ENCODE assay signal across 12 cellular contexts in genomic region chr16:83903739-83904138, GRCh38. TPM values are rescaled to one million over a fixed set of nuclear protein-coding genes. Genes with fewer than 3 reads are reported as not detected.
DNase-seq lines count a peak whose midpoint lies in the region; ATAC-seq and TF ChIP-seq lines count a peak whose summit lies in the region.
"Had no signal": no experiment of that assay in that cellular context is flagged by ENCODE, and none has a peak within 500 bp of the region (broad histone marks: within the 10 kb centered on the region; RNA-seq: fewer than 3 reads in every experiment).

No MANE protein-coding gene starts in this region.

- TF ChIP-seq CTCF in cardiac muscle cell (IDR thresholded peaks at IDR 0.05; ENCODE audit: low read depth, low read length): no peak
- TF ChIP-seq CTCF in MM.1S (IDR thresholded peaks at IDR 0.05; ENCODE audit: low read length): no peak
- TF ChIP-seq CTCF in BE2C (IDR thresholded peaks at IDR 0.05; ENCODE audit: low read depth, low read length): no peak

- ATAC-seq in HG02678 (IDR thresholded peaks at IDR 0.05; ENCODE audit: unreplicated experiment): no peak
- ATAC-seq in GM19463 (IDR thresholded peaks at IDR 0.05; ENCODE audit: unreplicated experiment): no peak
- ATAC-seq: activated CD8-positive, alpha-beta T cell treated with anti-CD3 and anti-CD28 coated beads for 36 hours had no signal

- DNase-seq in COLO668 (lab: John Stamatoyannopoulos, UW; ENCODE audit: unreplicated experiment): peak; percentile 71
- DNase-seq in NCI-H69 (lab: John Stamatoyannopoulos, UW): peak; percentile 51
- peak; percentile 59 to 64 for DNase-seq in cardiac muscle cell (ENCODE audit: low read depth in 1 of 2, low spot score in 1 of 2)
- DNase-seq in trophoblast cell: peak; percentile 91
- no peak for DNase-seq in MM.1S
- DNase-seq in BE2C: no peak
- DNase-seq: activated CD8-positive, alpha-beta T cell treated with anti-CD3 and anti-CD28 coated beads for 36 hours; activated gamma-delta T cell treated with Interleukin-2 at 50 U/mL for 16 hours; T1000 had no signal

- no peak overlapping the region for H3K4ac ChIP-seq in trophoblast cell (ENCODE audit: low read depth, low read length)

- no peak overlapping the region for H3K14ac ChIP-seq in trophoblast cell (ENCODE audit: low read length)

- H3K9me2 ChIP-seq in MM.1S (replicated peaks; ENCODE audit: insufficient read depth, low read length): no peaks in the 10 kb centered on the region

- H2AFZ ChIP-seq in trophoblast cell (ENCODE audit: insufficient read depth, low read length, poor library complexity) (no peak overlapping the region), MM.1S (ENCODE audit: low read length) (no peak overlapping the region)

- H2BK120ac ChIP-seq in trophoblast cell (ENCODE audit: insufficient read depth, low read length, poor library complexity): no peak overlapping the region

- H3K4me1 ChIP-seq in cardiac muscle cell (ENCODE audit: low read depth) (peaks cover 52% of the 10 kb centered on the region), trophoblast cell (ENCODE audit: control insufficient read depth in 1 of 2, insufficient read depth in 2 of 2, low read length in 2 of 2) (peaks cover 7 to 9% of the 10 kb centered on the region in 2 experiments), MM.1S (ENCODE audit: low read length) (no peaks in the 10 kb centered on the region), BE2C (no peaks in the 10 kb centered on the region; the same call in 1 of the 2 replicates)

- no peak overlapping the region for H3K4me2 ChIP-seq in trophoblast cell (ENCODE audit: low read length)
- no peak overlapping the region for H3K4me2 ChIP-seq in MM.1S (ENCODE audit: low read depth, low read length)
- H3K4me2 ChIP-seq: BLaER1 had no signal

- H3K4me3 ChIP-seq in cardiac muscle cell (no peak overlapping the region), trophoblast cell (ENCODE audit: low read depth, low read length) (no peak overlapping the region), MM.1S (ENCODE audit: low read length) (no peak overlapping the region), BE2C (ENCODE audit: low read depth, low read length) (no peak overlapping the region)
- H3K4me3 ChIP-seq: BLaER1 had no signal

- H3K23ac ChIP-seq in trophoblast cell (ENCODE audit: low read length): no peak overlapping the region

- H3K27ac ChIP-seq in cardiac muscle cell (peak overlapping the region; percentile 7), trophoblast cell (ENCODE audit: low read depth, low read length) (no peak overlapping the region), MM.1S (ENCODE audit: low read length) (no peak overlapping the region)
- H3K27ac ChIP-seq: BLaER1 had no signal

- no peak overlapping the region for H3K18ac ChIP-seq in trophoblast cell (ENCODE audit: low read length)

- no peak overlapping the region for H4K8ac ChIP-seq in trophoblast cell (ENCODE audit: low read depth, low read length)

- no peak overlapping the region for H2AK5ac ChIP-seq in trophoblast cell (ENCODE audit: low read length)

- H3F3A ChIP-seq in MM.1S (ENCODE audit: insufficient read depth, low read length): no peaks in the 10 kb centered on the region

- H3K36me3 ChIP-seq in cardiac muscle cell (no peaks in the 10 kb centered on the region), trophoblast cell (ENCODE audit: control insufficient read depth in 1 of 2, insufficient read depth in 2 of 2, low read length in 2 of 2) (peaks cover 0 to 3% of the 10 kb centered on the region in 2 experiments), MM.1S (replicated peaks; ENCODE audit: insufficient read depth, low read length) (no peaks in the 10 kb centered on the region), BE2C (no peaks in the 10 kb centered on the region)

- no peaks in the 10 kb centered on the region for H4K20me1 ChIP-seq in MM.1S (ENCODE audit: insufficient read depth, low read length)

- H2BK5ac ChIP-seq in trophoblast cell (ENCODE audit: low read depth, low read length, poor library complexity): no peak overlapping the region

- H4K12ac ChIP-seq in trophoblast cell (ENCODE audit: low read depth, low read length): no peak overlapping the region

- peaks cover 6% of the 10 kb centered on the region for H3K79me1 ChIP-seq in trophoblast cell (ENCODE audit: low read length)

- no peak overlapping the region for H4K91ac ChIP-seq in trophoblast cell (ENCODE audit: low read depth, low read length)

- WGBS in trophoblast cell (ENCODE audit: extremely low coverage, insufficient coverage, insufficient read length): no CpG with 5 or more reads among the region's 10 CpGs

- no peak overlapping the region for H2BK12ac ChIP-seq in trophoblast cell (ENCODE audit: low read length)

- no peak overlapping the region for H3K9ac ChIP-seq in trophoblast cell (ENCODE audit: low read length)
- no peak overlapping the region for H3K9ac ChIP-seq in MM.1S (ENCODE audit: low read length)

- peaks cover 7% of the 10 kb centered on the region for H3K79me2 ChIP-seq in trophoblast cell (ENCODE audit: control insufficient read depth, insufficient read depth, low read length, poor library complexity)
- H3K79me2 ChIP-seq in MM.1S (ENCODE audit: low read length): no peaks in the 10 kb centered on the region

- H3K9me3 ChIP-seq in cardiac muscle cell (ENCODE audit: low read depth) (no peaks in the 10 kb centered on the region), trophoblast cell (ENCODE audit: insufficient read depth, low read depth, low read length) (no peaks in the 10 kb centered on the region), MM.1S (replicated peaks; ENCODE audit: insufficient read depth, low read length) (no peaks in the 10 kb centered on the region), BE2C (no peaks in the 10 kb centered on the region)
- H3K9me3 ChIP-seq: BLaER1 had no signal

- H3K27me3 ChIP-seq in cardiac muscle cell (no peaks in the 10 kb centered on the region), trophoblast cell (ENCODE audit: insufficient read depth, low read length) (no peaks in the 10 kb centered on the region), MM.1S (replicated peaks; ENCODE audit: insufficient read depth, low read length) (no peaks in the 10 kb centered on the region), BE2C (no peaks in the 10 kb centered on the region)
- H3K27me3 ChIP-seq: BLaER1 had no signal

RNA-seq across cellular contexts. Expression of gene MLYCD, which starts 4.8 kb away (rescaled TPM):
- total RNA-seq in cardiac muscle cell: 8.0 and 9.3 TPM in 2 replicates
- polyA plus RNA-seq in cardiac muscle cell: 9.9 and 10.6 TPM in 2 replicates
- polyA plus RNA-seq in trophoblast cell (2013): 0.89 and 0.93 TPM in 2 replicates
- 1.8 TPM for polyA plus RNA-seq in BE2C (2012; ENCODE audit: insufficient read depth, insufficient read length, low read depth)

RNA-seq across cellular contexts. Expression of gene OSGIN1, which starts 49.3 kb away (rescaled TPM):
- 0.60 and 3.4 TPM in 2 replicates for total RNA-seq in cardiac muscle cell
- 0.76 and 3.4 TPM in 2 replicates for polyA plus RNA-seq in cardiac muscle cell
- 1.3 and 1.5 TPM in 2 replicates for polyA plus RNA-seq in trophoblast cell (2013)
- polyA plus RNA-seq in BE2C (2012; ENCODE audit: insufficient read depth, insufficient read length, low read depth): not detected

Comparison
In these comparisons a context has a peak if more than half of its experiments do, and no peak if none do; other contexts are left out.
1. DNase-seq: peak in COLO668 (single experiment), NCI-H69 (single experiment), cardiac muscle cell (2 of 2) and trophoblast cell (2 of 2); none in MM.1S (single experiment) and BE2C (single experiment).